ENCODE assay signal across 18 cellular contexts in the genomic region with DNA sequence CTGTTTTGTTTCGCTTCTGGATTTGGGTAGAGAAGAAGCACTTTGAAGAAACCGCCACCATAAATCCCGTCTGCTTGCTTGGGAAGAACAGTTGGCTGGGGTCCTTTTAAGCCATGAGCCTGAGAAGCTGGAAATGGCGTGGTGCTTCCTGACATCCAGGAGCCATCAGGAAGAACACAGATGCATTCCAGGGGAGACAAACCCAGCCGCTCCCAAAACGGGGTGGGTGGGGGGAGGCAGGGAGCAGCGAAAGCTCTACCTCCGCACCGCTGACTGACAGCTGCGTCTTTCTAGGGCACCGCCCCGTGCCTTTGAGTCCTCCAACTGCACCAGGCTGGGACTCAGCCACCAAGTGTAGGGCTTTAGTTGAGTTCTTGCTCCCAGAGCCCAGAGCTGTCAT.
"Had no signal": no experiment of that assay in that cellular context is flagged by ENCODE, and none has a peak within 500 bp of the region (broad histone marks: within the 10 kb centered on the region; RNA-seq: fewer than 3 reads in every experiment).

No MANE protein-coding gene starts in this region.

- H3K9me3 ChIP-seq: ascending aorta, right atrium auricular region, suprapubic skin had no signal

- DNase-seq: activated CD4-positive, alpha-beta T cell treated with anti-CD3 and anti-CD28 coated beads, Interleukin-2, amount 10 ng/mL, durations not matched to agents 24 days and 14 days; activated CD8-positive, alpha-beta T cell treated with anti-CD3 and anti-CD28 coated beads for 36 hours; activated naive CD4-positive, alpha-beta T cell treated with anti-CD3 and anti-CD28 coated beads for 36 hours; activated naive CD8-positive, alpha-beta T cell treated with anti-CD3 and anti-CD28 coated beads, Interleukin-2, amount 50 U/mL, for 24 hours; activated T-cell treated with anti-CD3 and anti-CD28 coated beads, Interleukin-2, amount 50 U/mL, for 24 hours; foreskin keratinocyte; glutamatergic neuron; hippocampal formation; kidney; stimulated activated naive CD8-positive, alpha-beta T cell treated with anti-CD3 and anti-CD28 coated beads, Interleukin-15, Interleukin-2, amounts not matched to agents 100 U/mL and 50 U/mL, for 24 hours; T1000 had no signal

- H3K27ac ChIP-seq: ascending aorta, coronary artery, foreskin keratinocyte, skin epidermis, suprapubic skin had no signal

- ATAC-seq: activated CD8-positive, alpha-beta T cell treated with anti-CD3 and anti-CD28 coated beads for 36 hours; activated naive CD8-positive, alpha-beta T cell treated with anti-CD3 and anti-CD28 coated beads, Interleukin-2, amount 50 U/mL, for 24 hours; foreskin keratinocyte; left lobe of liver; natural killer cell treated with Interleukin-12 subunit alpha and Interleukin-12 subunit beta and Interleukin-15 and Interleukin-18, amount 100 ng/mL, for 72 hours; stimulated activated naive CD8-positive, alpha-beta T cell treated with anti-CD3 and anti-CD28 coated beads, Interleukin-15, Interleukin-2, amounts not matched to agents 100 U/mL and 50 U/mL, for 24 hours had no signal

- H3K4me1 ChIP-seq: foreskin keratinocyte had no signal

- H3K36me3 ChIP-seq: ascending aorta, right atrium auricular region, suprapubic skin had no signal

- H3K27me3 ChIP-seq: ascending aorta, right atrium auricular region had no signal

- H3K4me3 ChIP-seq: ascending aorta, coronary artery, right atrium auricular region, skin epidermis, suprapubic skin had no signal
